Comparison of ENCODE assay signal across 20 cellular contexts in genomic region chr4:6449746-6450369, GRCh38. TPM values are rescaled to one million over a fixed set of nuclear protein-coding genes. Genes with fewer than 3 reads are reported as not detected.
"Had no signal": no experiment of that assay in that cellular context is flagged by ENCODE, and none has a peak within 500 bp of the region (broad histone marks: within the 10 kb centered on the region; RNA-seq: fewer than 3 reads in every experiment).

No MANE protein-coding gene starts in this region.

- H3K27ac Mint-ChIP-seq: activated CD4-positive, alpha-beta T cell treated with anti-CD3 and anti-CD28 coated beads, Interleukin-2, amount 10 ng/mL, durations not matched to agents 24 days and 14 days; activated CD8-positive, alpha-beta T cell treated with anti-CD3 and anti-CD28 coated beads for 36 hours; activated naive CD8-positive, alpha-beta T cell treated with anti-CD3 and anti-CD28 coated beads, Interleukin-2, amount 10 ng/mL, durations not matched to agents 7 days and 5 days; activated T-helper 17 cell treated with anti-CD3 and anti-CD28 coated beads, Interleukin-2, amount 50 U/mL, for 72 hours; immature natural killer cell; stimulated activated effector memory CD8-positive, alpha-beta T cell treated with anti-CD3 and anti-CD28 coated beads, Interleukin-12 subunit alpha, Interleukin-12 subunit beta, amount 100 ng/mL, for 72 hours had no signal

- H3K9me3 Mint-ChIP-seq: activated CD4-positive, alpha-beta T cell treated with anti-CD3 and anti-CD28 coated beads, Interleukin-2, amount 10 ng/mL, durations not matched to agents 24 days and 14 days; activated CD8-positive, alpha-beta T cell treated with anti-CD3 and anti-CD28 coated beads for 36 hours; activated naive CD8-positive, alpha-beta T cell treated with anti-CD3 and anti-CD28 coated beads, Interleukin-2, amount 10 ng/mL, durations not matched to agents 7 days and 5 days; activated T-helper 17 cell treated with anti-CD3 and anti-CD28 coated beads, Interleukin-2, amount 50 U/mL, for 72 hours; immature natural killer cell; stimulated activated effector memory CD8-positive, alpha-beta T cell treated with anti-CD3 and anti-CD28 coated beads, Interleukin-12 subunit alpha, Interleukin-12 subunit beta, amount 100 ng/mL, for 72 hours had no signal

- FAIRE-seq: urothelium cell line had no signal

- H3K36me3 Mint-ChIP-seq: activated naive CD8-positive, alpha-beta T cell treated with anti-CD3 and anti-CD28 coated beads, Interleukin-2, amount 10 ng/mL, durations not matched to agents 7 days and 5 days; immature natural killer cell; stimulated activated effector memory CD8-positive, alpha-beta T cell treated with anti-CD3 and anti-CD28 coated beads, Interleukin-12 subunit alpha, Interleukin-12 subunit beta, amount 100 ng/mL, for 72 hours had no signal

- DNase-seq: activated CD4-positive, alpha-beta T cell treated with anti-CD3 and anti-CD28 coated beads, Interleukin-2, amount 10 ng/mL, durations not matched to agents 24 days and 14 days; activated CD4-positive, CD25-positive, alpha-beta regulatory T cell; activated CD8-positive, alpha-beta T cell treated with anti-CD3 and anti-CD28 coated beads for 36 hours; activated naive CD4-positive, alpha-beta T cell; activated T-cell treated with anti-CD3 and anti-CD28 coated beads, Interleukin-2, amount 50 U/mL, for 1 hour; body of pancreas; central memory CD4-positive, alpha-beta T cell; colonic mucosa; erythroblast; immature natural killer cell; ovary; SK-N-SH; stimulated activated CD4-positive, alpha-beta T cell treated with anti-CD3 and anti-CD28 coated beads, Interleukin-4, amount 100 ng/mL, for 24 hours; stomach; thyroid gland had no signal

- H3K27ac ChIP-seq: body of pancreas, colonic mucosa, ovary, stomach, thyroid gland had no signal

- H3K4me3 Mint-ChIP-seq: activated CD4-positive, alpha-beta T cell treated with anti-CD3 and anti-CD28 coated beads, Interleukin-2, amount 10 ng/mL, durations not matched to agents 24 days and 14 days; activated CD8-positive, alpha-beta T cell treated with anti-CD3 and anti-CD28 coated beads for 36 hours; activated naive CD8-positive, alpha-beta T cell treated with anti-CD3 and anti-CD28 coated beads, Interleukin-2, amount 10 ng/mL, durations not matched to agents 7 days and 5 days; activated T-helper 17 cell treated with anti-CD3 and anti-CD28 coated beads, Interleukin-2, amount 50 U/mL, for 72 hours; immature natural killer cell; stimulated activated effector memory CD8-positive, alpha-beta T cell treated with anti-CD3 and anti-CD28 coated beads, Interleukin-12 subunit alpha, Interleukin-12 subunit beta, amount 100 ng/mL, for 72 hours had no signal

- ATAC-seq: activated CD8-positive, alpha-beta T cell treated with anti-CD3 and anti-CD28 coated beads for 36 hours; activated T-helper 17 cell treated with anti-CD3 and anti-CD28 coated beads, Interleukin-2, amount 50 U/mL, for 72 hours; body of pancreas; sciatic nerve; stimulated activated effector memory CD8-positive, alpha-beta T cell treated with anti-CD3 and anti-CD28 coated beads, Interleukin-12 subunit alpha, Interleukin-12 subunit beta, amount 100 ng/mL, for 72 hours had no signal

- H3K27me3 Mint-ChIP-seq: activated CD4-positive, alpha-beta T cell treated with anti-CD3 and anti-CD28 coated beads, Interleukin-2, amount 10 ng/mL, durations not matched to agents 24 days and 14 days had no signal

- H3K4me1 Mint-ChIP-seq: activated CD4-positive, alpha-beta T cell treated with anti-CD3 and anti-CD28 coated beads, Interleukin-2, amount 10 ng/mL, durations not matched to agents 24 days and 14 days; activated T-helper 17 cell treated with anti-CD3 and anti-CD28 coated beads, Interleukin-2, amount 50 U/mL, for 72 hours; immature natural killer cell; stimulated activated effector memory CD8-positive, alpha-beta T cell treated with anti-CD3 and anti-CD28 coated beads, Interleukin-12 subunit alpha, Interleukin-12 subunit beta, amount 100 ng/mL, for 72 hours had no signal

RNA-seq across cellular contexts. Expression of gene PPP2R2C, which starts 22.6 kb away (rescaled TPM):
- total RNA-seq: activated CD4-positive, alpha-beta T cell treated with anti-CD3 and anti-CD28 coated beads, Interleukin-2, amount 10 ng/mL, durations not matched to agents 24 days and 14 days; activated CD8-positive, alpha-beta T cell treated with anti-CD3 and anti-CD28 coated beads for 36 hours; activated naive CD8-positive, alpha-beta T cell treated with anti-CD3 and anti-CD28 coated beads, Interleukin-2, amount 10 ng/mL, durations not matched to agents 7 days and 5 days; activated T-helper 17 cell treated with anti-CD3 and anti-CD28 coated beads, Interleukin-2, amount 50 U/mL, for 72 hours had no signal
